In the genomic region with DNA sequence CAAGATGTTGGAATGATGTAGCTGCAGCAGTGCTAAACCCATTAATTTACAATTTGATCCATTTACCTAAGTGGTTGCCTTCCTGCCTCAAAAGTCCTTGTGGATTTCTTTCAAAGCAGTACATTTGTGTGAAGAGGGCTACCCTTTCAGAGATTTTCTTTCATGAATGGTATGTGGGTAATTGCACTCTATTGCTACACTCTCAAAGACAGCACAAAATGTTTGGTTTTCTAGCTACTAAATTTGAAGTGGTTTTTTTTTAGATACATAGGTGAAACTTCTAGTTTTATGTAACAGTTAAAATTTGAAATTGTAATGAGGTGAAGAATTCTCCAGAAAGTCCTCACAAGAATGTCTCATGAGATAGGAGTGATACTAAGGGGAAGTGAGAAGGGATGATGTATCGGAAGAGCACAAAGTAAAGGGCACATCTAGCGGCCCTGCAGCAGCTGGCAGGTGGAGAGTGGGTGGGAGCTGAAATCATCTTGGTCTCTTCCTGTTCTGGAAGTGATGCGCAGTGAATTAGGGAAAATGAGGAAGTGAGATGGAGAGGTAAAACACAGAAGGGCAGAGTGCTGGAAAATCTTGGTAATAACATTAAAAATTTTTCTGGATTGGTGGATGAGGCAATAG, we compare ENCODE assay signal across 11 cellular contexts.
DNase-seq lines count a peak whose midpoint lies in the region; ATAC-seq and TF ChIP-seq lines count a peak whose summit lies in the region.
"Had no signal": no experiment of that assay in that cellular context is flagged by ENCODE, and none has a peak within 500 bp of the region (broad histone marks: within the 10 kb centered on the region; RNA-seq: fewer than 3 reads in every experiment).

No MANE protein-coding gene starts in this region.

- no peak overlapping the region for H2AFZ ChIP-seq in mammary epithelial cell (ENCODE audit: low read depth, low read length)

- intact Hi-C loops in mammary epithelial cell (cut with micrococcal nuclease), result no loop called here

- TF ChIP-seq CTCF in GM12864 (IDR thresholded peaks at IDR 0.05; ENCODE audit: low read depth, low read length, missing control alignments) (peak; percentile 29), mammary epithelial cell (conservative IDR thresholded peaks at IDR 0.05 in 1 of 2, IDR thresholded peaks at IDR 0.05 in 1 of 2; ENCODE audit: extremely low read depth in 1 of 2, insufficient read depth in 1 of 2, low read depth in 1 of 2, low read length in 2 of 2) (no peak), suprapubic skin (IDR thresholded peaks at IDR 0.05) (no peak)

- no peak for TF ChIP-seq POLR2A in suprapubic skin (IDR thresholded peaks at IDR 0.05)

- in situ Hi-C loops in mammary epithelial cell (cut with MboI; ENCODE audit: low sequenced_read_pairs in 2 of 2), result no loop called here

- H3K36me3 ChIP-seq in mammary epithelial cell (ENCODE audit: insufficient read depth, low read length) (no peaks in the 10 kb centered on the region), suprapubic skin (no peaks in the 10 kb centered on the region)

- no peak overlapping the region for H3K4me2 ChIP-seq in mammary epithelial cell (ENCODE audit: insufficient read depth, low read depth, low read length)

- H3K27me3 ChIP-seq in mammary epithelial cell (ENCODE audit: insufficient read depth, low read length) (no peaks in the 10 kb centered on the region), suprapubic skin (no peaks in the 10 kb centered on the region)

- peak; percentile 26 for DNase-seq in GM12864 (ENCODE audit: low read depth)
- no peak for DNase-seq in mammary epithelial cell
- DNase-seq in NCI-H2227 treated with DMSO at 0.1 percent for 48 hours (lab: John Stamatoyannopoulos, UW), result no peak
- no peak for DNase-seq in cerebellum (ENCODE audit: low spot score)
- no peak for DNase-seq in suprapubic skin (ENCODE audit: low spot score in 2 of 2)
- DNase-seq: activated CD8-positive, alpha-beta memory T cell treated with anti-CD3 and anti-CD28 coated beads, Interleukin-2, amount 50 U/mL, for 48 hours; GF-D8; NCI-H446 treated with DMSO at 0.1 percent for 48 hours had no signal

- H3K79me2 ChIP-seq in mammary epithelial cell (ENCODE audit: insufficient read depth, low read length), result no peaks in the 10 kb centered on the region

- dilution Hi-C loops in mammary epithelial cell (cut with HindIII; ENCODE audit: low sequenced_read_pairs), result no loop called here

- H3K4me1 ChIP-seq in mammary epithelial cell (ENCODE audit: insufficient read depth, low read length) (peaks cover 6% of the 10 kb centered on the region), suprapubic skin (no peaks in the 10 kb centered on the region)

- 85% methylated on average over 3 of the region's 3 CpGs for WGBS in mammary epithelial cell (ENCODE audit: low coverage, missing lambda C conversion rate)
- 79% methylated on average over 3 of the region's 3 CpGs for WGBS in suprapubic skin

- ATAC-seq in GM19372 (IDR thresholded peaks at IDR 0.05; ENCODE audit: low read depth, unreplicated experiment) (peak; percentile 93), HG02798 (IDR thresholded peaks at IDR 0.05; ENCODE audit: poor library complexity, unreplicated experiment) (peak; percentile 96), HG03571 (IDR thresholded peaks at IDR 0.05; ENCODE audit: unreplicated experiment) (peak; percentile 54)

- H3K9me3 ChIP-seq in mammary epithelial cell (replicated peaks; ENCODE audit: insufficient read depth, low read length), result no peaks in the 10 kb centered on the region
- no peaks in the 10 kb centered on the region for H3K9me3 ChIP-seq in suprapubic skin

- H3K27ac ChIP-seq in mammary epithelial cell (ENCODE audit: insufficient read depth, low read depth, low read length), result no peak overlapping the region
- no peak overlapping the region for H3K27ac ChIP-seq in suprapubic skin

- H3K9ac ChIP-seq in mammary epithelial cell (ENCODE audit: insufficient read depth, low read length), result no peak overlapping the region

- no peaks in the 10 kb centered on the region for H4K20me1 ChIP-seq in mammary epithelial cell (ENCODE audit: insufficient read depth, low read length)

- TF ChIP-seq EP300 in suprapubic skin (IDR thresholded peaks at IDR 0.05), result no peak

- no TSS peak for BruUV-seq in mammary epithelial cell (replicated peaks; lab: Mats Ljungman, UMichigan)

- CTCF ChIA-PET in mammary epithelial cell (lab: Charles Lee; ENCODE audit: low non-redundant PET), result interaction anchor here (0.6 kb wide), 1 partner anchor 38 kb away, joined by 4 read pairs; no protein-coding TSS in a partner anchor

- H3K4me3 ChIP-seq in GM12864 (ENCODE audit: low read depth, low read length), result no peak overlapping the region
- no peak overlapping the region for H3K4me3 ChIP-seq in mammary epithelial cell (replicated peaks in 1 of 3; ENCODE audit: insufficient read depth in 1 of 3, low read depth in 2 of 3, low read length in 3 of 3)
- H3K4me3 ChIP-seq in suprapubic skin, result no peak overlapping the region
